In the genomic region with DNA sequence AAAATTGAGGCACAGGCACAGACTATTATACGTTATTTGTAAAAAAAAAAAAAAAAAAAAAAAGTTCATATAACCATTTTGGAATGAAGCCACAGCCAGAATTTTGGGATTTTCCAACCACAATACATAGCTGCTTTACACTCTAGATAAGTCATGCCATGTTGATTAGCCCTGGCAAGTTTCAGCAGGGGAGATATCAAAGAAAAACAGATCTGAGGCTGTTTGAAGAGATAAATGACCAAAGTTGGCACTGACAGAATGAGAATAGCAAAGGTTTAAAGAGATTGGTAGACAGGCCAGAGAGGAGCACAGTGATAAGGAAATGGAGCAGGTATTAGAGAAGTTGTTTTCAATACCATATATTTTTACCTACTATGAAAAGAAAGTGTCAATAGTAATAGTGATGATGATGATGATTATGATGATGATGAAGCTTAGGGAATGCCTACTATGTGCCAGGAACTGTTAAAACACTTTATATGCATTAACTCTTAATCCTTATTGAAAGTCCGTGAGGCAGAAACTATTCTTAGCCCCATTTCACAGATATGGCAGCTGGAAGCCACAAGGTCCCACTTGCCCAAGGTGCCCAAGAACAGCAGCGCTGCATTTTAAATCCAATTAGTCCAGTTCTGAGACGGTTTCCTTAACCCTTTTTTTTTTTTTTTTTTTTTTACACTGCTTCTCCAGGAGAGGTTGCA, we compare ENCODE assay signal across 16 cellular contexts.
DNase-seq lines count a peak whose midpoint lies in the region; ATAC-seq and TF ChIP-seq lines count a peak whose summit lies in the region.
"Had no signal": no experiment of that assay in that cellular context is flagged by ENCODE, and none has a peak within 500 bp of the region (broad histone marks: within the 10 kb centered on the region; RNA-seq: fewer than 3 reads in every experiment).

No MANE protein-coding gene starts in this region.

- no peak for ATAC-seq in right cardiac atrium
- no peak for ATAC-seq in GM21723 (IDR thresholded peaks at IDR 0.05; ENCODE audit: unreplicated experiment)

- H3K4me3 ChIP-seq in right atrium auricular region (no peak overlapping the region), right cardiac atrium (ENCODE audit: low read length) (no peak overlapping the region), mesodermal cell (ENCODE audit: extremely low read depth, insufficient read depth, low read length, poor library complexity, severe bottlenecking) (no peak overlapping the region)
- H3K4me3 ChIP-seq: body of pancreas, skin epidermis had no signal

- TF ChIP-seq CTCF in right atrium auricular region (IDR thresholded peaks at IDR 0.05) = no peak

- H3K9me3 ChIP-seq in right atrium auricular region = no peaks in the 10 kb centered on the region
- H3K9me3 ChIP-seq in right cardiac atrium (ENCODE audit: control insufficient read depth, low read length) = no peaks in the 10 kb centered on the region
- no peaks in the 10 kb centered on the region for H3K9me3 ChIP-seq in mesodermal cell (ENCODE audit: control insufficient read depth, low read length)
- H3K9me3 ChIP-seq: body of pancreas had no signal

- peaks cover 0 to 51% of the 10 kb centered on the region in 2 donors for H3K4me1 ChIP-seq in right atrium auricular region
- peaks cover 17% of the 10 kb centered on the region for H3K4me1 ChIP-seq in right cardiac atrium (ENCODE audit: control insufficient read depth, insufficient read depth, low read length)
- peaks cover 18% of the 10 kb centered on the region for H3K4me1 ChIP-seq in mesodermal cell (ENCODE audit: control insufficient read depth, insufficient read depth, low read length, poor library complexity, severe bottlenecking)

- 48% methylated on average over 4 of the region's 4 CpGs for WGBS in right cardiac atrium
- WGBS in mesodermal cell (ENCODE audit: insufficient coverage in 2 of 2), 2 experiments = 38 to 53% methylated on average over 2 to 3 of the region's 4 CpGs

- no peaks in the 10 kb centered on the region for H3K36me3 ChIP-seq in right atrium auricular region
- H3K36me3 ChIP-seq in mesodermal cell (ENCODE audit: control insufficient read depth, insufficient read depth, low read length) = peaks cover 24% of the 10 kb centered on the region

- DNase-seq in right atrium auricular region (ENCODE audit: low spot score) = no peak
- no peak for DNase-seq in right cardiac atrium
- DNase-seq in dermis blood vessel endothelial cell = peak; percentile 36
- no peak for DNase-seq in NCI-H345 treated with DMSO at 0.1 percent for 48 hours (lab: John Stamatoyannopoulos, UW; ENCODE audit: unreplicated experiment)
- no peak for DNase-seq in inferior parietal cortex (ENCODE audit: extremely low spot score)
- DNase-seq in activated effector memory CD4-positive, alpha-beta T cell treated with anti-CD3 and anti-CD28 coated beads, Interleukin-2, amount 50 U/mL, for 16 hours = no peak
- DNase-seq: activated B cell treated with CpG ODN at 0.5 μM for 24 hours, activated T-cell treated with anti-CD3 and anti-CD28 coated beads for 4 hours, body of pancreas, DMS153, NCI-H1417 treated with DMSO at 0.1 percent for 48 hours, NCI-H526, SHP77 treated with DMSO at 0.1 percent for 48 hours had no signal

- no peaks in the 10 kb centered on the region for H3K27me3 ChIP-seq in right atrium auricular region
- H3K27me3 ChIP-seq in right cardiac atrium (ENCODE audit: control insufficient read depth, insufficient read depth) = no peaks in the 10 kb centered on the region
- H3K27me3 ChIP-seq: body of pancreas had no signal

- H3K27ac ChIP-seq in right atrium auricular region = peak overlapping the region; percentile 17 to 22
- no peak overlapping the region for H3K27ac ChIP-seq in right cardiac atrium (ENCODE audit: low read length)
- peak overlapping the region; percentile 97 for H3K27ac ChIP-seq in mesodermal cell (ENCODE audit: low read depth, low read length, severe bottlenecking)

- intact Hi-C loops in right cardiac atrium (cut with DNase I) = no loop called here
